ENCODE assay signal across 8 cellular contexts in genomic region chr11:75815345-75815983, GRCh38. TPM values are rescaled to one million over a fixed set of nuclear protein-coding genes. Genes with fewer than 3 reads are reported as not detected.
DNase-seq lines count a peak whose midpoint lies in the region; ATAC-seq and TF ChIP-seq lines count a peak whose summit lies in the region.

No MANE protein-coding gene starts in this region.

- H2BK12ac ChIP-seq in H9 (ENCODE audit: insufficient read length, low read depth, low read length): no peak overlapping the region

- H4K91ac ChIP-seq in H9 (ENCODE audit: insufficient read length, low read depth, low read length): no peak overlapping the region

- H3K79me1 ChIP-seq in H9 (ENCODE audit: insufficient read depth, low read depth, low read length, poor library complexity, severe bottlenecking): no peaks in the 10 kb centered on the region

- peak; percentile 40 for DNase-seq in GM10266 (ENCODE audit: extremely low spot score)
- peak; percentile 53 for DNase-seq in H9
- peak; percentile 19 for DNase-seq in NCI-H1105 (lab: John Stamatoyannopoulos, UW)
- peak; percentile 24 for DNase-seq in foreskin melanocyte
- DNase-seq in NCI-H510A (lab: John Stamatoyannopoulos, UW): no peak
- no peak for DNase-seq in NOMO-1 (lab: John Stamatoyannopoulos, UW; ENCODE audit: unreplicated experiment in 2 of 2)

- no peaks in the 10 kb centered on the region for H3K9me3 Mint-ChIP-seq in H9
- no peaks in the 10 kb centered on the region for H3K9me3 Mint-ChIP-seq in activated T-helper 17 cell treated with anti-CD3 and anti-CD28 coated beads, Interleukin-2, amount 50 U/mL, for 72 hours

- H3K36me3 Mint-ChIP-seq in H9 (ENCODE audit: insufficient read depth in 1 of 3, low read depth in 3 of 3): no peaks in the 10 kb centered on the region
- H3K36me3 Mint-ChIP-seq in activated T-helper 17 cell treated with anti-CD3 and anti-CD28 coated beads, Interleukin-2, amount 50 U/mL, for 72 hours (ENCODE audit: low read depth): no peaks in the 10 kb centered on the region

- no peak overlapping the region for H2AK5ac ChIP-seq in H9 (ENCODE audit: insufficient read length, low read length)

- peak; percentile 38 for ATAC-seq in activated T-helper 17 cell treated with anti-CD3 and anti-CD28 coated beads, Interleukin-2, amount 50 U/mL, for 72 hours (replicated peaks)

- H2BK20ac ChIP-seq in H9 (ENCODE audit: low read depth, low read length, poor library complexity, severe bottlenecking): no peak overlapping the region

- H3K4me3 Mint-ChIP-seq in H9: peak overlapping the region in 1 of 2 experiments; percentile 94; a peak in 3 of 5 replicates
- H3K4me3 Mint-ChIP-seq in activated T-helper 17 cell treated with anti-CD3 and anti-CD28 coated beads, Interleukin-2, amount 50 U/mL, for 72 hours: no peak overlapping the region

- H3K23ac ChIP-seq in H9 (ENCODE audit: insufficient read length, low read depth, low read length): no peak overlapping the region

- H2BK5ac ChIP-seq in H9 (ENCODE audit: insufficient read length, low read length): no peak overlapping the region

- H3K27ac ChIP-seq in H9 (ENCODE audit: insufficient read length, low read depth, low read length): no peak overlapping the region
- peak overlapping the region; percentile 77 for H3K27ac ChIP-seq in parathyroid adenoma

- H3K4me3 ChIP-seq in parathyroid adenoma (ENCODE audit: low read depth, low read length): peak overlapping the region; percentile 83

- H3K79me2 ChIP-seq in H9 (ENCODE audit: insufficient read depth, low read length) (peaks cover 7% of the 10 kb centered on the region; the same call in 1 of the 2 replicates), parathyroid adenoma (peaks cover 32% of the 10 kb centered on the region)

- H3K4me1 Mint-ChIP-seq in H9: peaks cover 16 to 18% of the 10 kb centered on the region in 2 experiments
- no peaks in the 10 kb centered on the region for H3K4me1 Mint-ChIP-seq in activated T-helper 17 cell treated with anti-CD3 and anti-CD28 coated beads, Interleukin-2, amount 50 U/mL, for 72 hours

- H2BK15ac ChIP-seq in H9 (ENCODE audit: low read depth, low read length): no peak overlapping the region

- H2BK120ac ChIP-seq in H9 (ENCODE audit: low read depth, low read length, poor library complexity, severe bottlenecking): no peak overlapping the region

- peak overlapping the region; percentile 51 for H3K9ac ChIP-seq in H9 (ENCODE audit: extremely low read depth, insufficient read length, low read length)
- H3K9ac ChIP-seq in parathyroid adenoma: peak overlapping the region; percentile 87

- no peak overlapping the region for H3K14ac ChIP-seq in H9 (ENCODE audit: insufficient read depth, low read length)

- H3K18ac ChIP-seq in H9 (ENCODE audit: insufficient read length, low read depth, low read length): no peak overlapping the region

- H3K56ac ChIP-seq in H9 (ENCODE audit: insufficient read length, low read depth, low read length): no peak overlapping the region

- H4K5ac ChIP-seq in H9 (ENCODE audit: insufficient read length, low read depth, low read length): no peak overlapping the region

- H3K4me1 ChIP-seq in H9 (ENCODE audit: insufficient read depth, low read length) (peaks cover 6% of the 10 kb centered on the region; the same call in 1 of the 2 replicates), parathyroid adenoma (peaks cover 10% of the 10 kb centered on the region)

- H4K8ac ChIP-seq in H9 (replicated peaks; ENCODE audit: insufficient read length, low read depth, low read length): no peak overlapping the region

- H3T11ph ChIP-seq in H9 (ENCODE audit: low read length): no peak overlapping the region

- H3K4me2 ChIP-seq in H9 (ENCODE audit: insufficient read depth, insufficient read length, low read length) (peak overlapping the region; percentile 76), parathyroid adenoma (ENCODE audit: low read length) (peak overlapping the region; percentile 55)

- H2AFZ ChIP-seq in H9 (ENCODE audit: low read length) (no peak overlapping the region), parathyroid adenoma (peak overlapping the region; percentile 87)

- no peaks in the 10 kb centered on the region for H3K27me3 Mint-ChIP-seq in H9 (ENCODE audit: low read depth)
- H3K27me3 Mint-ChIP-seq in activated T-helper 17 cell treated with anti-CD3 and anti-CD28 coated beads, Interleukin-2, amount 50 U/mL, for 72 hours: no peaks in the 10 kb centered on the region

- no peaks in the 10 kb centered on the region for H3K36me3 ChIP-seq in parathyroid adenoma (ENCODE audit: control insufficient read depth, insufficient read depth, low read length)

- WGBS in H9 (ENCODE audit: extremely low coverage, insufficient read length, low lambda C conversion rate): no CpG with 5 or more reads among the region's 57 CpGs

- no peak overlapping the region for H3K27ac Mint-ChIP-seq in H9
- peak overlapping the region; percentile 93 for H3K27ac Mint-ChIP-seq in activated T-helper 17 cell treated with anti-CD3 and anti-CD28 coated beads, Interleukin-2, amount 50 U/mL, for 72 hours

- TF ChIP-seq CTCF in GM10266 (IDR thresholded peaks at IDR 0.05; ENCODE audit: control insufficient read depth, insufficient read depth, low read depth, missing control alignments) (no peak), H9 (conservative IDR thresholded peaks at IDR 0.05) (no peak), parathyroid adenoma (IDR thresholded peaks at IDR 0.05) (no peak)

- peaks cover 10% of the 10 kb centered on the region for H3K23me2 ChIP-seq in H9 (ENCODE audit: insufficient read length, low read depth, low read length, poor library complexity, severe bottlenecking)

- no peaks in the 10 kb centered on the region for H3K9me3 ChIP-seq in H9 (ENCODE audit: control insufficient read depth, low read depth, low read length)
- H3K9me3 ChIP-seq in parathyroid adenoma (ENCODE audit: control insufficient read depth, low read length): no peaks in the 10 kb centered on the region

- H3K27me3 ChIP-seq in H9 (ENCODE audit: insufficient read depth, low read length) (no peaks in the 10 kb centered on the region), parathyroid adenoma (ENCODE audit: control insufficient read depth, insufficient read depth, low read length) (no peaks in the 10 kb centered on the region)

- H3K4ac ChIP-seq in H9 (ENCODE audit: low read depth, low read length): no peak overlapping the region

- no peaks in the 10 kb centered on the region for H4K20me1 ChIP-seq in H9 (ENCODE audit: control insufficient read depth, insufficient read depth, insufficient read length)

RNA-seq across cellular contexts. Expression of gene UVRAG, which starts 0.5 kb away (rescaled TPM):
- total RNA-seq in H9 (2021): 15.0 and 18.5 TPM in 2 replicates
- 10 to 100 TPM; 14.1 to 20.1 TPM for total RNA-seq in activated T-helper 17 cell treated with anti-CD3 and anti-CD28 coated beads, Interleukin-2, amount 50 U/mL, for 72 hours

RNA-seq across cellular contexts. Expression of gene DGAT2, which starts 46.9 kb away (rescaled TPM):
- 2.6 and 2.8 TPM in 2 replicates for total RNA-seq in H9 (2021)
- total RNA-seq in activated T-helper 17 cell treated with anti-CD3 and anti-CD28 coated beads, Interleukin-2, amount 50 U/mL, for 72 hours: 1 to 10 TPM; 2.4 to 2.8 TPM

Comparison
In these comparisons a context has a peak if more than half of its experiments do, and no peak if none do; other contexts are left out.
1. DNase-seq: peak in GM10266 (single experiment), H9 (single experiment), NCI-H1105 (single experiment) and foreskin melanocyte (single experiment); none in NCI-H510A (single experiment) and NOMO-1 (0 of 2).